Comparison of ENCODE assay signal across 8 cellular contexts in genomic region chr3:125120370-125121122, GRCh38.
DNase-seq lines count a peak whose midpoint lies in the region; ATAC-seq and TF ChIP-seq lines count a peak whose summit lies in the region.

No MANE protein-coding gene starts in this region.

- 79% methylated on average over 11 to 21 of the region's 21 CpGs for WGBS in thyroid gland, 2 donors

- H3K36me3 ChIP-seq in ascending aorta: no peaks in the 10 kb centered on the region
- no peaks in the 10 kb centered on the region for H3K36me3 ChIP-seq in thyroid gland

- no peak for DNase-seq in activated CD4-positive, alpha-beta T cell treated with anti-CD3 and anti-CD28 coated beads, Interleukin-2, amount 10 ng/mL, durations not matched to agents 24 days and 14 days
- no peak for DNase-seq in activated CD4-positive, alpha-beta T cell treated with anti-CD3 and anti-CD28 coated beads for 36 hours
- DNase-seq in ascending aorta (ENCODE audit: low spot score in 2 of 2): peak in 1 of 2 donors; percentile 61
- peak; percentile 63 for DNase-seq in medulla oblongata (ENCODE audit: extremely low spot score)
- DNase-seq in thyroid gland: peak; percentile 50 to 64
- no peak for DNase-seq in SKM-1 treated with dmso at 0.1 percent for 144 hours (lab: John Stamatoyannopoulos, UW; ENCODE audit: unreplicated experiment)
- DNase-seq in omental fat pad (ENCODE audit: low spot score): no peak
- no peak for DNase-seq in kidney tubule cell (ENCODE audit: low spot score)

- H3K9me3 ChIP-seq in ascending aorta: no peaks in the 10 kb centered on the region
- H3K9me3 ChIP-seq in thyroid gland: no peaks in the 10 kb centered on the region

- H3K27me3 Mint-ChIP-seq in activated CD4-positive, alpha-beta T cell treated with anti-CD3 and anti-CD28 coated beads, Interleukin-2, amount 10 ng/mL, durations not matched to agents 24 days and 14 days: peaks cover 2% of the 10 kb centered on the region
- H3K27me3 Mint-ChIP-seq in activated CD4-positive, alpha-beta T cell treated with anti-CD3 and anti-CD28 coated beads for 36 hours: peaks cover 2% of the 10 kb centered on the region

- peak overlapping the region; percentile 21 to 55 for H3K4me3 ChIP-seq in ascending aorta
- no peak overlapping the region for H3K4me3 ChIP-seq in thyroid gland (replicated peaks in 1 of 3)

- H3K4me1 Mint-ChIP-seq in activated CD4-positive, alpha-beta T cell treated with anti-CD3 and anti-CD28 coated beads, Interleukin-2, amount 10 ng/mL, durations not matched to agents 24 days and 14 days: peaks cover 49% of the 10 kb centered on the region
- peaks cover 33% of the 10 kb centered on the region for H3K4me1 Mint-ChIP-seq in activated CD4-positive, alpha-beta T cell treated with anti-CD3 and anti-CD28 coated beads for 36 hours

- H3K27me3 ChIP-seq in ascending aorta (no peaks in the 10 kb centered on the region), thyroid gland (no peaks in the 10 kb centered on the region)

- CTCF ChIA-PET in activated CD4-positive, alpha-beta T cell treated with anti-CD3 and anti-CD28 coated beads for 36 hours (lab: Charles Lee): interaction anchor here (0.5 to 2.0 kb wide), 6 partner anchors 10 to 158 kb away, joined by 3 to 9 read pairs (median 4); no protein-coding TSS in a partner anchor

- no peak for ATAC-seq in activated CD4-positive, alpha-beta T cell treated with anti-CD3 and anti-CD28 coated beads for 36 hours
- no peak for ATAC-seq in omental fat pad (ENCODE audit: low FRiP score)

- TF ChIP-seq POLR2A in thyroid gland (IDR thresholded peaks at IDR 0.05): no peak

- TF ChIP-seq CTCF in ascending aorta (IDR thresholded peaks at IDR 0.05): no peak
- no peak for TF ChIP-seq CTCF in thyroid gland (IDR thresholded peaks at IDR 0.05)
- no peak for TF ChIP-seq CTCF in omental fat pad (IDR thresholded peaks at IDR 0.05)

- POLR2A ChIA-PET in activated CD4-positive, alpha-beta T cell treated with anti-CD3 and anti-CD28 coated beads for 36 hours (lab: Charles Lee): interaction anchor here (0.6 kb wide), 1 partner anchor 13 kb away, joined by 3 read pairs; no protein-coding TSS in a partner anchor

- intact Hi-C loops in activated CD4-positive, alpha-beta T cell treated with anti-CD3 and anti-CD28 coated beads, Interleukin-2, amount 10 ng/mL, durations not matched to agents 24 days and 14 days (cut with micrococcal nuclease): no loop called here
- intact Hi-C loops in activated CD4-positive, alpha-beta T cell treated with anti-CD3 and anti-CD28 coated beads for 36 hours (cut with DNase I, micrococcal nuclease): loop anchor here in 1 of 2 experiments (5.0 kb wide), 1 partner anchor 63 kb away; the partner anchor contains the start of gene HEG1
- intact Hi-C loops in ascending aorta (cut with DNase I): no loop called here
- intact Hi-C loops in thyroid gland (cut with DNase I): no loop called here

- no peak overlapping the region for H3K4me3 Mint-ChIP-seq in activated CD4-positive, alpha-beta T cell treated with anti-CD3 and anti-CD28 coated beads, Interleukin-2, amount 10 ng/mL, durations not matched to agents 24 days and 14 days
- H3K4me3 Mint-ChIP-seq in activated CD4-positive, alpha-beta T cell treated with anti-CD3 and anti-CD28 coated beads for 36 hours: no peak overlapping the region

- H3K9me3 Mint-ChIP-seq in activated CD4-positive, alpha-beta T cell treated with anti-CD3 and anti-CD28 coated beads, Interleukin-2, amount 10 ng/mL, durations not matched to agents 24 days and 14 days: peaks cover 4% of the 10 kb centered on the region
- H3K9me3 Mint-ChIP-seq in activated CD4-positive, alpha-beta T cell treated with anti-CD3 and anti-CD28 coated beads for 36 hours (ENCODE audit: low read depth): no peaks in the 10 kb centered on the region

- peak overlapping the region; percentile 8 for H3K27ac Mint-ChIP-seq in activated CD4-positive, alpha-beta T cell treated with anti-CD3 and anti-CD28 coated beads, Interleukin-2, amount 10 ng/mL, durations not matched to agents 24 days and 14 days
- H3K27ac Mint-ChIP-seq in activated CD4-positive, alpha-beta T cell treated with anti-CD3 and anti-CD28 coated beads for 36 hours: no peak overlapping the region

- peaks cover 3% of the 10 kb centered on the region for H3K36me3 Mint-ChIP-seq in activated CD4-positive, alpha-beta T cell treated with anti-CD3 and anti-CD28 coated beads, Interleukin-2, amount 10 ng/mL, durations not matched to agents 24 days and 14 days (ENCODE audit: low read depth)
- H3K36me3 Mint-ChIP-seq in activated CD4-positive, alpha-beta T cell treated with anti-CD3 and anti-CD28 coated beads for 36 hours (ENCODE audit: low read depth): no peaks in the 10 kb centered on the region

- peaks cover 0 to 14% of the 10 kb centered on the region in 2 donors for H3K4me1 ChIP-seq in ascending aorta
- H3K4me1 ChIP-seq in thyroid gland: peaks cover 55 to 67% of the 10 kb centered on the region in 2 donors

- no peak overlapping the region for H3K27ac ChIP-seq in ascending aorta
- H3K27ac ChIP-seq in thyroid gland: peak overlapping the region; percentile 60 to 73 (median 71)

Comparison
In these comparisons a context has a peak if more than half of its experiments do, and no peak if none do; other contexts are left out.
1. DNase-seq: peak in medulla oblongata (single experiment) and thyroid gland (2 of 2); none in activated CD4-positive, alpha-beta T cell treated with anti-CD3 and anti-CD28 coated beads, Interleukin-2, amount 10 ng/mL, durations not matched to agents 24 days and 14 days (single experiment), activated CD4-positive, alpha-beta T cell treated with anti-CD3 and anti-CD28 coated beads for 36 hours (single experiment), SKM-1 treated with dmso at 0.1 percent for 144 hours (single experiment), omental fat pad (single experiment) and kidney tubule cell (single experiment).
2. H3K27ac ChIP-seq: peak in thyroid gland (3 of 3); none in ascending aorta (0 of 2).
3. H3K4me3 ChIP-seq: peak in ascending aorta (2 of 2); none in thyroid gland (0 of 3).